1 cellular context compared by ENCODE assay signal in the genomic region with DNA sequence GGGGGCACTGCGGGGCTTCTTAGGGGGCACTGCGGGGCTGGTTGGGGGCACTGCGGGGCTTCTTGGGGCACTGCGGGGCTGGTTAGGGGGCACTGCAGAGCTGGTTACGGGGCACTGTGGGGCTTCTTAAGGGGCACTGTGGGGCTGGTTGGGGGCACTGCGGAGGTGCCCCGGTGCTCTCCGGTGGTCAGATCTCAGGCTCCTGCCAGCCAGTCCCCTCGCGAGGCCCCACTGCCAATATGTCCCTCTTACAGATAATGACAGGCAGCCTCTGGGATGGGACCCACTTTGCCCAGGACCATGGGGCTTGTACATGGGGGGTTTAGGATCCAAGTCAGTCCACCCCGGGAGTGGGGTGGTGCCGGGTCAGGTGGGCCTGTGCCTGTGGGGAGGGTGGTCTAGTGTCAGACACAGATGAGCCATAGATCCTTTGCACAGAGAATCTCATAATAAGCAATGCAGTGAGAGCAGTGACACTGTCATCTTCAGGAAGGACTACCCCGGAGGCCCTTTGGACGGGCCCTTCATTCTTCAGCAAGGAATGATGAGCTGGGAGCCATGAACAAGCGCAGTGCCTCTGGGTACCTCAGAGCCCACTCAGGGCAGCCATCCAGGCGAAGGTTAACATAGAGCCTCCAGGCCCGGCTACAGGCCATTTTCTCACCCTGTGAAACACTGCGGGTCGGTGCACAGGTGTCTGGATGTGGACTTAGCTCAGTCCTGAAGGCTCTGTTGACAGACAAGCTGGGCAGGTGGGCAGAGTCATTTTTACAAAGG.
TF ChIP-seq lines count a peak whose summit lies in the region.

No MANE protein-coding gene starts in this region.

TF ChIP-seq in IMR-90, 13 proteins besides CTCF, POLR2A, EP300 and RAD21:
- TF ChIP-seq SMC3 (IDR thresholded peaks at IDR 0.05; ENCODE audit: low read depth, low read length) (no peak), RCOR1 (IDR thresholded peaks at IDR 0.05; ENCODE audit: insufficient replicate concordance, low read length) (no peak), NFE2L2 (IDR thresholded peaks at IDR 0.05; ENCODE audit: low read depth, low read length) (no peak), CHD1 (IDR thresholded peaks at IDR 0.05; ENCODE audit: low read depth, low read length) (no peak), MXI1 (IDR thresholded peaks at IDR 0.05; ENCODE audit: borderline replicate concordance, low read depth, low read length) (no peak), FOS (IDR thresholded peaks at IDR 0.05; ENCODE audit: low read depth, low read length) (no peak), MAFK (IDR thresholded peaks at IDR 0.05; ENCODE audit: low read depth, low read length) (no peak), MAZ (IDR thresholded peaks at IDR 0.05; ENCODE audit: borderline replicate concordance, low read depth, low read length) (no peak)
- TF ChIP-seq, protein P1, sequence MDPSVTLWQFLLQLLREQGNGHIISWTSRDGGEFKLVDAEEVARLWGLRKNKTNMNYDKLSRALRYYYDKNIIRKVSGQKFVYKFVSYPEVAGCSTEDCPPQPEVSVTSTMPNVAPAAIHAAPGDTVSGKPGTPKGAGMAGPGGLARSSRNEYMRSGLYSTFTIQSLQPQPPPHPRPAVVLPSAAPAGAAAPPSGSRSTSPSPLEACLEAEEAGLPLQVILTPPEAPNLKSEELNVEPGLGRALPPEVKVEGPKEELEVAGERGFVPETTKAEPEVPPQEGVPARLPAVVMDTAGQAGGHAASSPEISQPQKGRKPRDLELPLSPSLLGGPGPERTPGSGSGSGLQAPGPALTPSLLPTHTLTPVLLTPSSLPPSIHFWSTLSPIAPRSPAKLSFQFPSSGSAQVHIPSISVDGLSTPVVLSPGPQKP (IDR thresholded peaks at IDR 0.05; ENCODE audit: borderline replicate concordance, low read depth, low read length), result no peak
